ENCODE assay signal across 8 cellular contexts in genomic region chr14:95463173-95463901, GRCh38.
DNase-seq lines count a peak whose midpoint lies in the region; ATAC-seq lines count a peak whose summit lies in the region.
"Had no signal": no experiment of that assay in that cellular context is flagged by ENCODE, and none has a peak within 500 bp of the region (broad histone marks: within the 10 kb centered on the region; RNA-seq: fewer than 3 reads in every experiment).

No MANE protein-coding gene starts in this region.

- no peaks in the 10 kb centered on the region for H3K9me3 Mint-ChIP-seq in T-helper 1 cell treated with Interleukin-12 subunit alpha and Interleukin-12 subunit beta and Interleukin-4 antibody, amounts not matched to agents 30 μg/mL and 1 μg/mL, for 36 hours
- H3K9me3 Mint-ChIP-seq in stimulated activated effector memory CD8-positive, alpha-beta T cell treated with anti-CD3 and anti-CD28 coated beads, Interleukin-12 subunit alpha, Interleukin-12 subunit beta, amount 100 ng/mL, for 72 hours, result no peaks in the 10 kb centered on the region

- peak overlapping the region; percentile 70 for H3K27ac Mint-ChIP-seq in T-helper 1 cell treated with Interleukin-12 subunit alpha and Interleukin-12 subunit beta and Interleukin-4 antibody, amounts not matched to agents 30 μg/mL and 1 μg/mL, for 36 hours
- H3K27ac Mint-ChIP-seq in stimulated activated effector memory CD8-positive, alpha-beta T cell treated with anti-CD3 and anti-CD28 coated beads, Interleukin-12 subunit alpha, Interleukin-12 subunit beta, amount 100 ng/mL, for 72 hours, result peak overlapping the region; percentile 50

- H3K4me1 Mint-ChIP-seq in T-helper 1 cell treated with Interleukin-12 subunit alpha and Interleukin-12 subunit beta and Interleukin-4 antibody, amounts not matched to agents 30 μg/mL and 1 μg/mL, for 36 hours (ENCODE audit: low read depth), result peaks cover 31% of the 10 kb centered on the region
- peaks cover 51% of the 10 kb centered on the region for H3K4me1 Mint-ChIP-seq in stimulated activated effector memory CD8-positive, alpha-beta T cell treated with anti-CD3 and anti-CD28 coated beads, Interleukin-12 subunit alpha, Interleukin-12 subunit beta, amount 100 ng/mL, for 72 hours

- H3K27me3 Mint-ChIP-seq in T-helper 1 cell treated with Interleukin-12 subunit alpha and Interleukin-12 subunit beta and Interleukin-4 antibody, amounts not matched to agents 30 μg/mL and 1 μg/mL, for 36 hours (ENCODE audit: low read depth), result no peaks in the 10 kb centered on the region

- ATAC-seq in stimulated activated effector memory CD8-positive, alpha-beta T cell treated with anti-CD3 and anti-CD28 coated beads, Interleukin-12 subunit alpha, Interleukin-12 subunit beta, amount 100 ng/mL, for 72 hours, result peak; percentile 33
- ATAC-seq in GM19351 (IDR thresholded peaks at IDR 0.05; ENCODE audit: unreplicated experiment), result no peak

- DNase-seq in NCI-H1436 (lab: John Stamatoyannopoulos, UW) (peak; percentile 66), cerebellar cortex (ENCODE audit: low spot score) (peak; percentile 61), NOMO-1 treated with dmso at 0.1 percent for 144 hours (lab: John Stamatoyannopoulos, UW; ENCODE audit: unreplicated experiment) (no peak), glomerular visceral epithelial cell (ENCODE audit: extremely low spot score) (no peak)
- DNase-seq in stimulated activated effector memory CD8-positive, alpha-beta T cell treated with anti-CD3 and anti-CD28 coated beads, Interleukin-12 subunit alpha, Interleukin-12 subunit beta, amount 100 ng/mL, for 72 hours (ENCODE audit: low spot score in 2 of 2), result no peak
- DNase-seq: NCI-H82 had no signal

- H3K36me3 Mint-ChIP-seq in T-helper 1 cell treated with Interleukin-12 subunit alpha and Interleukin-12 subunit beta and Interleukin-4 antibody, amounts not matched to agents 30 μg/mL and 1 μg/mL, for 36 hours (ENCODE audit: low read depth), result peaks cover 42% of the 10 kb centered on the region
- peaks cover 96% of the 10 kb centered on the region for H3K36me3 Mint-ChIP-seq in stimulated activated effector memory CD8-positive, alpha-beta T cell treated with anti-CD3 and anti-CD28 coated beads, Interleukin-12 subunit alpha, Interleukin-12 subunit beta, amount 100 ng/mL, for 72 hours

- peak overlapping the region; percentile 7 for H3K4me3 Mint-ChIP-seq in T-helper 1 cell treated with Interleukin-12 subunit alpha and Interleukin-12 subunit beta and Interleukin-4 antibody, amounts not matched to agents 30 μg/mL and 1 μg/mL, for 36 hours
- H3K4me3 Mint-ChIP-seq in stimulated activated effector memory CD8-positive, alpha-beta T cell treated with anti-CD3 and anti-CD28 coated beads, Interleukin-12 subunit alpha, Interleukin-12 subunit beta, amount 100 ng/mL, for 72 hours, result no peak overlapping the region

Comparison
In these comparisons a context has a peak if more than half of its experiments do, and no peak if none do; other contexts are left out.
1. DNase-seq: peak in NCI-H1436 (single experiment) and cerebellar cortex (single experiment); none in stimulated activated effector memory CD8-positive, alpha-beta T cell treated with anti-CD3 and anti-CD28 coated beads, Interleukin-12 subunit alpha, Interleukin-12 subunit beta, amount 100 ng/mL, for 72 hours (0 of 2), NOMO-1 treated with dmso at 0.1 percent for 144 hours (single experiment) and glomerular visceral epithelial cell (single experiment).